In the genomic region with DNA sequence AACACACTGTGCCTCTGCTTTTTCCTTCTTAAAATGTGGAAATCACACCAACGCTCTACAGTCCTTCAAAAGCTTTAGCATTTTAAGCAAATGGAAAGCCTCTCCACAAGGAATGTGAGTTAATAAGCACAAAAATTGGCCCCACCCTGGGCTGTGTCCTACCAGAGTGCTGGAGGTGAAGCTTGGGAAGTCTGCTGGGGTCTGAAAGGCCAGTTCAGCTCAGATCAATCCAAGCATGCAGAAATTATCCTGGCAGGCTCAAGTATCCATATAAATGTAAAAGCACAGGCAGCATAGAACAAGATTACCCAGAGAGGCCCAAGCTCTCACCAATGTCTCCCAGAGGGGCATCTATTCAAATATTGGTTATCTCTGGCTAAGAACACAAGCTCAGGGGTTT, we compare ENCODE assay signal across 24 cellular contexts.
DNase-seq lines count a peak whose midpoint lies in the region; ATAC-seq and TF ChIP-seq lines count a peak whose summit lies in the region.
"Had no signal": no experiment of that assay in that cellular context is flagged by ENCODE, and none has a peak within 500 bp of the region (broad histone marks: within the 10 kb centered on the region; RNA-seq: fewer than 3 reads in every experiment).

No MANE protein-coding gene starts in this region.

- H3K27ac Mint-ChIP-seq in nephron: peak overlapping the region in 1 of 3 experiments; percentile 43
- H3K27ac Mint-ChIP-seq: CD14-positive monocyte; CD4-positive, alpha-beta T cell had no signal

- 48 to 54% methylated on average over 1 of the region's 1 CpG for WGBS in thyroid gland, 2 donors

- peaks cover 32% of the 10 kb centered on the region for H3K27me3 Mint-ChIP-seq in nephron (ENCODE audit: low read depth)

- ATAC-seq in HG02588 (IDR thresholded peaks at IDR 0.05; ENCODE audit: unreplicated experiment): no peak
- ATAC-seq: A549, GM12878 had no signal

- no peaks in the 10 kb centered on the region for H3K27me3 ChIP-seq in thyroid gland

- H3K4me3 Mint-ChIP-seq in nephron: peak overlapping the region in 2 of 3 experiments; percentile 17 to 41
- H3K4me3 Mint-ChIP-seq: CD14-positive monocyte; CD4-positive, alpha-beta T cell; CD8-positive, alpha-beta memory T cell had no signal

- no peak overlapping the region for H3K4me3 ChIP-seq in thyroid gland (replicated peaks in 1 of 3)
- H3K4me3 ChIP-seq: A549; BLaER1 treated with 17β-estradiol and CSF1 and Interleukin-3, amounts not matched to agents 10 nM and 100 nM; GM12878 had no signal

- no peaks in the 10 kb centered on the region for H3K36me3 ChIP-seq in thyroid gland
- H3K36me3 ChIP-seq: BE2C; BLaER1 treated with 17β-estradiol and CSF1 and Interleukin-3, amounts not matched to agents 10 nM and 100 nM had no signal

- peaks cover 56% of the 10 kb centered on the region for H3K4me1 Mint-ChIP-seq in nephron

- TF ChIP-seq POLR2A in thyroid gland (IDR thresholded peaks at IDR 0.05): peak in 1 of 2 donors; percentile 26

- peak; percentile 10 for DNase-seq in H4 (ENCODE audit: low spot score)
- peak; percentile 65 for DNase-seq in astrocyte of the hippocampus (ENCODE audit: low read depth, low spot score)
- DNase-seq in thyroid gland: peak; percentile 29 to 37
- DNase-seq in amygdala (lab: John Stamatoyannopoulos, UW): no peak
- DNase-seq in GM13977 (ENCODE audit: low spot score): no peak
- DNase-seq: 8988T; ACHN; AML-193; BE2C; CD4-positive, alpha-beta T cell; CD8-positive, alpha-beta memory T cell; DMS 273 treated with DMSO at 0.1 percent for 48 hours; DMS79; EL; GDM1; GOT3; H7; HCEC 1CT had no signal

- TF ChIP-seq CTCF in nephron (IDR thresholded peaks at IDR 0.05; ENCODE audit: unreplicated experiment in 3 of 3) (no peak), thyroid gland (IDR thresholded peaks at IDR 0.05) (no peak), GM13977 (IDR thresholded peaks at IDR 0.05; ENCODE audit: extremely low read depth, insufficient read depth, missing control alignments) (no peak)

- no peaks in the 10 kb centered on the region for H3K36me3 Mint-ChIP-seq in nephron (ENCODE audit: low read depth)

- H3K9me3 Mint-ChIP-seq in nephron: no peaks in the 10 kb centered on the region
- H3K9me3 Mint-ChIP-seq: CD4-positive, alpha-beta T cell; CD8-positive, alpha-beta memory T cell had no signal

- peak overlapping the region; percentile 25 to 71 (median 59) for H3K27ac ChIP-seq in thyroid gland
- H3K27ac ChIP-seq: A549; BLaER1 treated with 17β-estradiol and CSF1 and Interleukin-3, amounts not matched to agents 10 nM and 100 nM had no signal

- intact Hi-C loops in thyroid gland (cut with DNase I): no loop called here

- peaks cover 16 to 38% of the 10 kb centered on the region in 2 donors for H3K4me1 ChIP-seq in thyroid gland
- H3K4me1 ChIP-seq: BE2C had no signal

- in situ Hi-C loops in GM13977 (cut with MboI; ENCODE audit: low pct_unique_long_range_greater_than_20kb, low sequenced_read_pairs, unreplicated experiment): no loop called here

- no peaks in the 10 kb centered on the region for H3K9me3 ChIP-seq in thyroid gland
- H3K9me3 ChIP-seq: A549, BE2C had no signal

Comparison
In these comparisons a context has a peak if more than half of its experiments do, and no peak if none do; other contexts are left out.
1. DNase-seq: peak in H4 (single experiment), astrocyte of the hippocampus (single experiment) and thyroid gland (2 of 2); none in amygdala (0 of 56) and GM13977 (single experiment).